Comparison of ENCODE assay signal across 1 cellular context in the genomic region with DNA sequence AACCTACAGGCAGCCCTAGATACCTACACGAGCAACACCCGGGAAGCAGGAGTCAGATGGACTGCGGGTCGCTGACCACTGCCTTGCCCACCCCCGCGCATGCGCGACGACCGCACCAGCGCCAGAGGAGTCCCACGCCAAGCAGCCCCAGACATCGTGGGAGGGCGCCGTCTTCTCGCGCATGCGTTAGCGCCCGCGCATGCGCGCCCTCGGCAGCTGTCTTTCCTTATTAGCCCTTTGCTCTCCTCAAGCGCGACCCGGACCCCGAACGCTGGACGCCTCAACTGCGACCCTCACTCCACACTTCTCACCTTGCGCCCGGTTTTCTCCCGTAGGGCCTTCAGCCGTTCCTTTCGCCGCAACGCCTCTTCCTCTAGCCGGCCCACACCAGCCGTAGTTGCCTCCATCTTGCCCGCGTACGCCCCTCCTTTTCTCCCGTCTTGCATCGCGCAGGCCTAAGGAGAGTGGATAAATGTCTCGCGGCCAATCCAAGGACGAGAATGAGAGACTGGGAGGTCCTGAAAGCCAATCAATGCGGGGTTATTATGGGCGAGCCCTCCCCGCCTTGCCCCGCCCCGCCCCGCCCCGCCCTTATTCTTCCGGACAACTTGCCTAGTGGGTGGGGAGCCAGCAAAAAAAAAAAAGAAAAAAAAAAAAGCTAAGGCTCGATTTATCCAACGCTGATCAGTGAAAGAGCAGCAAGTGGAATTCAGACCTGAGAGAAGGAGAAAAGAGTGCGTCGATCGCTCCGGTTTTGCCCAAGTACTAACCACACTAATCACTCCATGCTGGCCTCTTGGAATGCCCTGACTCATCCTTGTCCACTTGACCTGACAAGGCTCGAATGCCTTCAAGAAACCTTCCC.
TF ChIP-seq lines count a peak whose summit lies in the region.

A gene (minus strand): TSS at position 420 of the 865 bp plus-strand sequence. CDS start 13 bp downstream, at position 407.

TF ChIP-seq in K562, 482 proteins besides CTCF, POLR2A, EP300 and RAD21 (continued from another document and continues in another):
- TF ChIP-seq, protein P1, sequence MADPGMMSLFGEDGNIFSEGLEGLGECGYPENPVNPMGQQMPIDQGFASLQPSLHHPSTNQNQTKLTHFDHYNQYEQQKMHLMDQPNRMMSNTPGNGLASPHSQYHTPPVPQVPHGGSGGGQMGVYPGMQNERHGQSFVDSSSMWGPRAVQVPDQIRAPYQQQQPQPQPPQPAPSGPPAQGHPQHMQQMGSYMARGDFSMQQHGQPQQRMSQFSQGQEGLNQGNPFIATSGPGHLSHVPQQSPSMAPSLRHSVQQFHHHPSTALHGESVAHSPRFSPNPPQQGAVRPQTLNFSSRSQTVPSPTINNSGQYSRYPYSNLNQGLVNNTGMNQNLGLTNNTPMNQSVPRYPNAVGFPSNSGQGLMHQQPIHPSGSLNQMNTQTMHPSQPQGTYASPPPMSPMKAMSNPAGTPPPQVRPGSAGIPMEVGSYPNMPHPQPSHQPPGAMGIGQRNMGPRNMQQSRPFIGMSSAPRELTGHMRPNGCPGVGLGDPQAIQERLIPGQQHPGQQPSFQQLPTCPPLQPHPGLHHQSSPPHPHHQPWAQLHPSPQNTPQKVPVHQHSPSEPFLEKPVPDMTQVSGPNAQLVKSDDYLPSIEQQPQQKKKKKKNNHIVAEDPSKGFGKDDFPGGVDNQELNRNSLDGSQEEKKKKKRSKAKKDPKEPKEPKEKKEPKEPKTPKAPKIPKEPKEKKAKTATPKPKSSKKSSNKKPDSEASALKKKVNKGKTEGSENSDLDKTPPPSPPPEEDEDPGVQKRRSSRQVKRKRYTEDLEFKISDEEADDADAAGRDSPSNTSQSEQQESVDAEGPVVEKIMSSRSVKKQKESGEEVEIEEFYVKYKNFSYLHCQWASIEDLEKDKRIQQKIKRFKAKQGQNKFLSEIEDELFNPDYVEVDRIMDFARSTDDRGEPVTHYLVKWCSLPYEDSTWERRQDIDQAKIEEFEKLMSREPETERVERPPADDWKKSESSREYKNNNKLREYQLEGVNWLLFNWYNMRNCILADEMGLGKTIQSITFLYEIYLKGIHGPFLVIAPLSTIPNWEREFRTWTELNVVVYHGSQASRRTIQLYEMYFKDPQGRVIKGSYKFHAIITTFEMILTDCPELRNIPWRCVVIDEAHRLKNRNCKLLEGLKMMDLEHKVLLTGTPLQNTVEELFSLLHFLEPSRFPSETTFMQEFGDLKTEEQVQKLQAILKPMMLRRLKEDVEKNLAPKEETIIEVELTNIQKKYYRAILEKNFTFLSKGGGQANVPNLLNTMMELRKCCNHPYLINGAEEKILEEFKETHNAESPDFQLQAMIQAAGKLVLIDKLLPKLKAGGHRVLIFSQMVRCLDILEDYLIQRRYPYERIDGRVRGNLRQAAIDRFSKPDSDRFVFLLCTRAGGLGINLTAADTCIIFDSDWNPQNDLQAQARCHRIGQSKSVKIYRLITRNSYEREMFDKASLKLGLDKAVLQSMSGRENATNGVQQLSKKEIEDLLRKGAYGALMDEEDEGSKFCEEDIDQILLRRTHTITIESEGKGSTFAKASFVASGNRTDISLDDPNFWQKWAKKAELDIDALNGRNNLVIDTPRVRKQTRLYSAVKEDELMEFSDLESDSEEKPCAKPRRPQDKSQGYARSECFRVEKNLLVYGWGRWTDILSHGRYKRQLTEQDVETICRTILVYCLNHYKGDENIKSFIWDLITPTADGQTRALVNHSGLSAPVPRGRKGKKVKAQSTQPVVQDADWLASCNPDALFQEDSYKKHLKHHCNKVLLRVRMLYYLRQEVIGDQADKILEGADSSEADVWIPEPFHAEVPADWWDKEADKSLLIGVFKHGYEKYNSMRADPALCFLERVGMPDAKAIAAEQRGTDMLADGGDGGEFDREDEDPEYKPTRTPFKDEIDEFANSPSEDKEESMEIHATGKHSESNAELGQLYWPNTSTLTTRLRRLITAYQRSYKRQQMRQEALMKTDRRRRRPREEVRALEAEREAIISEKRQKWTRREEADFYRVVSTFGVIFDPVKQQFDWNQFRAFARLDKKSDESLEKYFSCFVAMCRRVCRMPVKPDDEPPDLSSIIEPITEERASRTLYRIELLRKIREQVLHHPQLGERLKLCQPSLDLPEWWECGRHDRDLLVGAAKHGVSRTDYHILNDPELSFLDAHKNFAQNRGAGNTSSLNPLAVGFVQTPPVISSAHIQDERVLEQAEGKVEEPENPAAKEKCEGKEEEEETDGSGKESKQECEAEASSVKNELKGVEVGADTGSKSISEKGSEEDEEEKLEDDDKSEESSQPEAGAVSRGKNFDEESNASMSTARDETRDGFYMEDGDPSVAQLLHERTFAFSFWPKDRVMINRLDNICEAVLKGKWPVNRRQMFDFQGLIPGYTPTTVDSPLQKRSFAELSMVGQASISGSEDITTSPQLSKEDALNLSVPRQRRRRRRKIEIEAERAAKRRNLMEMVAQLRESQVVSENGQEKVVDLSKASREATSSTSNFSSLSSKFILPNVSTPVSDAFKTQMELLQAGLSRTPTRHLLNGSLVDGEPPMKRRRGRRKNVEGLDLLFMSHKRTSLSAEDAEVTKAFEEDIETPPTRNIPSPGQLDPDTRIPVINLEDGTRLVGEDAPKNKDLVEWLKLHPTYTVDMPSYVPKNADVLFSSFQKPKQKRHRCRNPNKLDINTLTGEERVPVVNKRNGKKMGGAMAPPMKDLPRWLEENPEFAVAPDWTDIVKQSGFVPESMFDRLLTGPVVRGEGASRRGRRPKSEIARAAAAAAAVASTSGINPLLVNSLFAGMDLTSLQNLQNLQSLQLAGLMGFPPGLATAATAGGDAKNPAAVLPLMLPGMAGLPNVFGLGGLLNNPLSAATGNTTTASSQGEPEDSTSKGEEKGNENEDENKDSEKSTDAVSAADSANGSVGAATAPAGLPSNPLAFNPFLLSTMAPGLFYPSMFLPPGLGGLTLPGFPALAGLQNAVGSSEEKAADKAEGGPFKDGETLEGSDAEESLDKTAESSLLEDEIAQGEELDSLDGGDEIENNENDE (IDR thresholded peaks at IDR 0.05; ENCODE audit: low read depth, low read length), result no peak
- TF ChIP-seq ZNF282 (CRISPR knock-in tag; IDR thresholded peaks at IDR 0.05) (no peak), MBD2 (IDR thresholded peaks at IDR 0.05; ENCODE audit: borderline replicate concordance, low read depth) (peak; percentile 85), SMAD3 (CRISPR knock-in tag; conservative IDR thresholded peaks at IDR 0.05) (peak; percentile 61; the same call in 1 of the 2 replicates), RB1 (IDR thresholded peaks at IDR 0.05; ENCODE audit: low read depth) (peak; percentile 35; the same call in 1 of the 2 replicates), SIX5 (IDR thresholded peaks at IDR 0.05; ENCODE audit: borderline replicate concordance in 1 of 2, insufficient read depth in 1 of 2, low read depth in 1 of 2, low read length in 2 of 2) (no peak), SMARCC2 (IDR thresholded peaks at IDR 0.05; ENCODE audit: low read depth) (peak; percentile 84; the same call in 1 of the 2 replicates), NR2C2 (CRISPR knock-in tag; IDR thresholded peaks at IDR 0.05) (0 out of 2 replicates have a peak, but pooled peaks have one; percentile 11), NR2C2 (tag; IDR thresholded peaks at IDR 0.05) (peak; percentile 54; the same call in 1 of the 2 replicates), HCFC1 (IDR thresholded peaks at IDR 0.05; ENCODE audit: low read depth, low read length) (peak; percentile 67), MTA2 (IDR thresholded peaks at IDR 0.05; ENCODE audit: low read depth) (no peak; the same call in 1 of the 2 replicates)
- TF ChIP-seq, protein P2, sequence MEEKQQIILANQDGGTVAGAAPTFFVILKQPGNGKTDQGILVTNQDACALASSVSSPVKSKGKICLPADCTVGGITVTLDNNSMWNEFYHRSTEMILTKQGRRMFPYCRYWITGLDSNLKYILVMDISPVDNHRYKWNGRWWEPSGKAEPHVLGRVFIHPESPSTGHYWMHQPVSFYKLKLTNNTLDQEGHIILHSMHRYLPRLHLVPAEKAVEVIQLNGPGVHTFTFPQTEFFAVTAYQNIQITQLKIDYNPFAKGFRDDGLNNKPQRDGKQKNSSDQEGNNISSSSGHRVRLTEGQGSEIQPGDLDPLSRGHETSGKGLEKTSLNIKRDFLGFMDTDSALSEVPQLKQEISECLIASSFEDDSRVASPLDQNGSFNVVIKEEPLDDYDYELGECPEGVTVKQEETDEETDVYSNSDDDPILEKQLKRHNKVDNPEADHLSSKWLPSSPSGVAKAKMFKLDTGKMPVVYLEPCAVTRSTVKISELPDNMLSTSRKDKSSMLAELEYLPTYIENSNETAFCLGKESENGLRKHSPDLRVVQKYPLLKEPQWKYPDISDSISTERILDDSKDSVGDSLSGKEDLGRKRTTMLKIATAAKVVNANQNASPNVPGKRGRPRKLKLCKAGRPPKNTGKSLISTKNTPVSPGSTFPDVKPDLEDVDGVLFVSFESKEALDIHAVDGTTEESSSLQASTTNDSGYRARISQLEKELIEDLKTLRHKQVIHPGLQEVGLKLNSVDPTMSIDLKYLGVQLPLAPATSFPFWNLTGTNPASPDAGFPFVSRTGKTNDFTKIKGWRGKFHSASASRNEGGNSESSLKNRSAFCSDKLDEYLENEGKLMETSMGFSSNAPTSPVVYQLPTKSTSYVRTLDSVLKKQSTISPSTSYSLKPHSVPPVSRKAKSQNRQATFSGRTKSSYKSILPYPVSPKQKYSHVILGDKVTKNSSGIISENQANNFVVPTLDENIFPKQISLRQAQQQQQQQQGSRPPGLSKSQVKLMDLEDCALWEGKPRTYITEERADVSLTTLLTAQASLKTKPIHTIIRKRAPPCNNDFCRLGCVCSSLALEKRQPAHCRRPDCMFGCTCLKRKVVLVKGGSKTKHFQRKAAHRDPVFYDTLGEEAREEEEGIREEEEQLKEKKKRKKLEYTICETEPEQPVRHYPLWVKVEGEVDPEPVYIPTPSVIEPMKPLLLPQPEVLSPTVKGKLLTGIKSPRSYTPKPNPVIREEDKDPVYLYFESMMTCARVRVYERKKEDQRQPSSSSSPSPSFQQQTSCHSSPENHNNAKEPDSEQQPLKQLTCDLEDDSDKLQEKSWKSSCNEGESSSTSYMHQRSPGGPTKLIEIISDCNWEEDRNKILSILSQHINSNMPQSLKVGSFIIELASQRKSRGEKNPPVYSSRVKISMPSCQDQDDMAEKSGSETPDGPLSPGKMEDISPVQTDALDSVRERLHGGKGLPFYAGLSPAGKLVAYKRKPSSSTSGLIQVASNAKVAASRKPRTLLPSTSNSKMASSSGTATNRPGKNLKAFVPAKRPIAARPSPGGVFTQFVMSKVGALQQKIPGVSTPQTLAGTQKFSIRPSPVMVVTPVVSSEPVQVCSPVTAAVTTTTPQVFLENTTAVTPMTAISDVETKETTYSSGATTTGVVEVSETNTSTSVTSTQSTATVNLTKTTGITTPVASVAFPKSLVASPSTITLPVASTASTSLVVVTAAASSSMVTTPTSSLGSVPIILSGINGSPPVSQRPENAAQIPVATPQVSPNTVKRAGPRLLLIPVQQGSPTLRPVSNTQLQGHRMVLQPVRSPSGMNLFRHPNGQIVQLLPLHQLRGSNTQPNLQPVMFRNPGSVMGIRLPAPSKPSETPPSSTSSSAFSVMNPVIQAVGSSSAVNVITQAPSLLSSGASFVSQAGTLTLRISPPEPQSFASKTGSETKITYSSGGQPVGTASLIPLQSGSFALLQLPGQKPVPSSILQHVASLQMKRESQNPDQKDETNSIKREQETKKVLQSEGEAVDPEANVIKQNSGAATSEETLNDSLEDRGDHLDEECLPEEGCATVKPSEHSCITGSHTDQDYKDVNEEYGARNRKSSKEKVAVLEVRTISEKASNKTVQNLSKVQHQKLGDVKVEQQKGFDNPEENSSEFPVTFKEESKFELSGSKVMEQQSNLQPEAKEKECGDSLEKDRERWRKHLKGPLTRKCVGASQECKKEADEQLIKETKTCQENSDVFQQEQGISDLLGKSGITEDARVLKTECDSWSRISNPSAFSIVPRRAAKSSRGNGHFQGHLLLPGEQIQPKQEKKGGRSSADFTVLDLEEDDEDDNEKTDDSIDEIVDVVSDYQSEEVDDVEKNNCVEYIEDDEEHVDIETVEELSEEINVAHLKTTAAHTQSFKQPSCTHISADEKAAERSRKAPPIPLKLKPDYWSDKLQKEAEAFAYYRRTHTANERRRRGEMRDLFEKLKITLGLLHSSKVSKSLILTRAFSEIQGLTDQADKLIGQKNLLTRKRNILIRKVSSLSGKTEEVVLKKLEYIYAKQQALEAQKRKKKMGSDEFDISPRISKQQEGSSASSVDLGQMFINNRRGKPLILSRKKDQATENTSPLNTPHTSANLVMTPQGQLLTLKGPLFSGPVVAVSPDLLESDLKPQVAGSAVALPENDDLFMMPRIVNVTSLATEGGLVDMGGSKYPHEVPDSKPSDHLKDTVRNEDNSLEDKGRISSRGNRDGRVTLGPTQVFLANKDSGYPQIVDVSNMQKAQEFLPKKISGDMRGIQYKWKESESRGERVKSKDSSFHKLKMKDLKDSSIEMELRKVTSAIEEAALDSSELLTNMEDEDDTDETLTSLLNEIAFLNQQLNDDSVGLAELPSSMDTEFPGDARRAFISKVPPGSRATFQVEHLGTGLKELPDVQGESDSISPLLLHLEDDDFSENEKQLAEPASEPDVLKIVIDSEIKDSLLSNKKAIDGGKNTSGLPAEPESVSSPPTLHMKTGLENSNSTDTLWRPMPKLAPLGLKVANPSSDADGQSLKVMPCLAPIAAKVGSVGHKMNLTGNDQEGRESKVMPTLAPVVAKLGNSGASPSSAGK (IDR thresholded peaks at IDR 0.05), result no peak
- TF ChIP-seq, protein P3, sequence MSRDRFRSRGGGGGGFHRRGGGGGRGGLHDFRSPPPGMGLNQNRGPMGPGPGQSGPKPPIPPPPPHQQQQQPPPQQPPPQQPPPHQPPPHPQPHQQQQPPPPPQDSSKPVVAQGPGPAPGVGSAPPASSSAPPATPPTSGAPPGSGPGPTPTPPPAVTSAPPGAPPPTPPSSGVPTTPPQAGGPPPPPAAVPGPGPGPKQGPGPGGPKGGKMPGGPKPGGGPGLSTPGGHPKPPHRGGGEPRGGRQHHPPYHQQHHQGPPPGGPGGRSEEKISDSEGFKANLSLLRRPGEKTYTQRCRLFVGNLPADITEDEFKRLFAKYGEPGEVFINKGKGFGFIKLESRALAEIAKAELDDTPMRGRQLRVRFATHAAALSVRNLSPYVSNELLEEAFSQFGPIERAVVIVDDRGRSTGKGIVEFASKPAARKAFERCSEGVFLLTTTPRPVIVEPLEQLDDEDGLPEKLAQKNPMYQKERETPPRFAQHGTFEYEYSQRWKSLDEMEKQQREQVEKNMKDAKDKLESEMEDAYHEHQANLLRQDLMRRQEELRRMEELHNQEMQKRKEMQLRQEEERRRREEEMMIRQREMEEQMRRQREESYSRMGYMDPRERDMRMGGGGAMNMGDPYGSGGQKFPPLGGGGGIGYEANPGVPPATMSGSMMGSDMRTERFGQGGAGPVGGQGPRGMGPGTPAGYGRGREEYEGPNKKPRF (IDR thresholded peaks at IDR 0.05; ENCODE audit: low read depth, low read length), result no peak
- TF ChIP-seq, protein P4, sequence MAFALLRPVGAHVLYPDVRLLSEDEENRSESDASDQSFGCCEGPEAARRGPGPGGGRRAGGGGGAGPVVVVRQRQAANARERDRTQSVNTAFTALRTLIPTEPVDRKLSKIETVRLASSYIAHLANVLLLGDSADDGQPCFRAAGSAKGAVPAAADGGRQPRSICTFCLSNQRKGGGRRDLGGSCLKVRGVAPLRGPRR (CRISPR knock-in tag; IDR thresholded peaks at IDR 0.05), result 0 out of 2 replicates have a peak, but pooled peaks have one; percentile 9
- TF ChIP-seq, protein P5, sequence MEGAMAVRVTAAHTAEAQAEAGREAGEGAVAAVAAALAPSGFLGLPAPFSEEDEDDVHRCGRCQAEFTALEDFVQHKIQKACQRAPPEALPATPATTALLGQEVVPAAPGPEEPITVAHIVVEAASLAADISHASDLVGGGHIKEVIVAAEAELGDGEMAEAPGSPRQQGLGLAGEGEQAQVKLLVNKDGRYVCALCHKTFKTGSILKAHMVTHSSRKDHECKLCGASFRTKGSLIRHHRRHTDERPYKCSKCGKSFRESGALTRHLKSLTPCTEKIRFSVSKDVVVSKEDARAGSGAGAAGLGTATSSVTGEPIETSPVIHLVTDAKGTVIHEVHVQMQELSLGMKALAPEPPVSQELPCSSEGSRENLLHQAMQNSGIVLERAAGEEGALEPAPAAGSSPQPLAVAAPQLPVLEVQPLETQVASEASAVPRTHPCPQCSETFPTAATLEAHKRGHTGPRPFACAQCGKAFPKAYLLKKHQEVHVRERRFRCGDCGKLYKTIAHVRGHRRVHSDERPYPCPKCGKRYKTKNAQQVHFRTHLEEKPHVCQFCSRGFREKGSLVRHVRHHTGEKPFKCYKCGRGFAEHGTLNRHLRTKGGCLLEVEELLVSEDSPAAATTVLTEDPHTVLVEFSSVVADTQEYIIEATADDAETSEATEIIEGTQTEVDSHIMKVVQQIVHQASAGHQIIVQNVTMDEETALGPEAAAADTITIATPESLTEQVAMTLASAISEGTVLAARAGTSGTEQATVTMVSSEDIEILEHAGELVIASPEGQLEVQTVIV (CRISPR knock-in tag; IDR thresholded peaks at IDR 0.05; ENCODE audit: borderline replicate concordance), result no peak
